In genomic region chr11:67439321-67440228, GRCh38 we compare ENCODE assay signal across 8 cellular contexts. TPM values are rescaled to one million over a fixed set of nuclear protein-coding genes. Genes with fewer than 3 reads are reported as not detected.
DNase-seq lines count a peak whose midpoint lies in the region; ATAC-seq and TF ChIP-seq lines count a peak whose summit lies in the region.

No MANE protein-coding gene starts in this region.

- no peak overlapping the region for H2AFZ ChIP-seq in H9 (ENCODE audit: low read length)

- H3K4me3 ChIP-seq in fibroblast of the aortic adventitia (ENCODE audit: low read depth, low read length), result no peak overlapping the region

- H3K4me2 ChIP-seq in H9 (ENCODE audit: insufficient read depth, insufficient read length, low read length), result no peak overlapping the region

- H3K9ac ChIP-seq in H9 (ENCODE audit: extremely low read depth, insufficient read length, low read length), result no peak overlapping the region

- H2BK12ac ChIP-seq in H9 (ENCODE audit: insufficient read length, low read depth, low read length), result no peak overlapping the region

- H2BK120ac ChIP-seq in H9 (ENCODE audit: low read depth, low read length, poor library complexity, severe bottlenecking), result no peak overlapping the region

- peaks cover 4 to 15% of the 10 kb centered on the region in 2 experiments for H3K4me1 Mint-ChIP-seq in H9
- peaks cover 59 to 86% of the 10 kb centered on the region in 2 donors for H3K4me1 Mint-ChIP-seq in stimulated activated naive B cell treated with anti-CD40 and anti-IgM and Interleukin-4, amounts not matched to agents 10 μg/mL and 1 μg/mL and 100 μg/mL, for 72 hours

- no peak overlapping the region for H2BK20ac ChIP-seq in H9 (ENCODE audit: low read depth, low read length, poor library complexity, severe bottlenecking)

- H3K56ac ChIP-seq in H9 (ENCODE audit: insufficient read length, low read depth, low read length), result no peak overlapping the region

- no peaks in the 10 kb centered on the region for H3K79me1 ChIP-seq in H9 (ENCODE audit: insufficient read depth, low read depth, low read length, poor library complexity, severe bottlenecking)

- no peak overlapping the region for H3K14ac ChIP-seq in H9 (ENCODE audit: insufficient read depth, low read length)

- H4K8ac ChIP-seq in H9 (replicated peaks; ENCODE audit: insufficient read length, low read depth, low read length), result no peak overlapping the region

- no peak overlapping the region for H3K23ac ChIP-seq in H9 (ENCODE audit: insufficient read length, low read depth, low read length)

- H3K79me2 ChIP-seq in H9 (ENCODE audit: insufficient read depth, low read length), result no peaks in the 10 kb centered on the region

- no peak for ATAC-seq in stimulated activated naive B cell treated with anti-CD40 and anti-IgM and Interleukin-4, amounts not matched to agents 10 μg/mL and 1 μg/mL and 100 μg/mL, for 72 hours (replicated peaks)
- ATAC-seq in HG03280 (IDR thresholded peaks at IDR 0.05; ENCODE audit: unreplicated experiment), result no peak

- peak overlapping the region in 1 of 3 experiments; percentile 55; a peak in 2 of 7 replicates for H3K27ac Mint-ChIP-seq in H9
- peak overlapping the region; percentile 95 for H3K27ac Mint-ChIP-seq in stimulated activated naive B cell treated with anti-CD40 and anti-IgM and Interleukin-4, amounts not matched to agents 10 μg/mL and 1 μg/mL and 100 μg/mL, for 72 hours

- no peak overlapping the region for H4K91ac ChIP-seq in H9 (ENCODE audit: insufficient read length, low read depth, low read length)

- H3K18ac ChIP-seq in H9 (ENCODE audit: insufficient read length, low read depth, low read length), result no peak overlapping the region

- peak overlapping the region in 1 of 2 experiments; percentile 44; a peak in 2 of 5 replicates for H3K4me3 Mint-ChIP-seq in H9
- H3K4me3 Mint-ChIP-seq in stimulated activated naive B cell treated with anti-CD40 and anti-IgM and Interleukin-4, amounts not matched to agents 10 μg/mL and 1 μg/mL and 100 μg/mL, for 72 hours, result peak overlapping the region; percentile 75 to 99

- no peak overlapping the region for H2BK15ac ChIP-seq in H9 (ENCODE audit: low read depth, low read length)

- no peaks in the 10 kb centered on the region for H4K20me1 ChIP-seq in H9 (ENCODE audit: control insufficient read depth, insufficient read depth, insufficient read length)

- TF ChIP-seq CTCF in H9 (conservative IDR thresholded peaks at IDR 0.05) (peak; percentile 46; the same call in 2 of the 3 replicates), fibroblast of the aortic adventitia (IDR thresholded peaks at IDR 0.05; ENCODE audit: insufficient read depth, low read length) (peak; percentile 15)

- no CpG with 5 or more reads among the region's 31 CpGs for WGBS in H9 (ENCODE audit: extremely low coverage, insufficient read length, low lambda C conversion rate)

- H3K36me3 Mint-ChIP-seq in H9 (ENCODE audit: insufficient read depth in 1 of 3, low read depth in 3 of 3), result peaks cover 10 to 37% (median 35%) of the 10 kb centered on the region in 3 experiments; a peak in 6 of 7 replicates
- peaks cover 42 to 64% of the 10 kb centered on the region in 2 donors for H3K36me3 Mint-ChIP-seq in stimulated activated naive B cell treated with anti-CD40 and anti-IgM and Interleukin-4, amounts not matched to agents 10 μg/mL and 1 μg/mL and 100 μg/mL, for 72 hours

- H2BK5ac ChIP-seq in H9 (ENCODE audit: insufficient read length, low read length), result no peak overlapping the region

- H3K4ac ChIP-seq in H9 (ENCODE audit: low read depth, low read length), result no peak overlapping the region

- H3K27ac ChIP-seq in H9 (ENCODE audit: insufficient read length, low read depth, low read length), result no peak overlapping the region

- no peaks in the 10 kb centered on the region for H3K27me3 ChIP-seq in H9 (ENCODE audit: insufficient read depth, low read length)

- H4K5ac ChIP-seq in H9 (ENCODE audit: insufficient read length, low read depth, low read length), result no peak overlapping the region

- DNase-seq in CD1c-positive myeloid dendritic cell (ENCODE audit: extremely low spot score) (peak; percentile 67), H9 (peak; percentile 63), UCSD-AML1 (lab: John Stamatoyannopoulos, UW; ENCODE audit: unreplicated experiment) (peak; percentile 71), fibroblast of the aortic adventitia (ENCODE audit: low read depth) (no peak), EL (no peak)
- no peak for DNase-seq in stimulated activated naive B cell treated with anti-CD40 and anti-IgM and Interleukin-4, amounts not matched to agents 10 μg/mL and 1 μg/mL and 100 μg/mL, for 72 hours
- DNase-seq in activated CD4-positive, CD25-positive, alpha-beta regulatory T cell treated with anti-CD3 and anti-CD28 coated beads, Interleukin-2, amount 50 U/mL, for 72 hours, result no peak

- peaks cover 4% of the 10 kb centered on the region for H3K23me2 ChIP-seq in H9 (ENCODE audit: insufficient read length, low read depth, low read length, poor library complexity, severe bottlenecking)

- no peak overlapping the region for H2AK5ac ChIP-seq in H9 (ENCODE audit: insufficient read length, low read length)

- no peaks in the 10 kb centered on the region; the same call in 1 of the 2 replicates for H3K4me1 ChIP-seq in H9 (ENCODE audit: insufficient read depth, low read length)

- no peaks in the 10 kb centered on the region for H3K9me3 Mint-ChIP-seq in H9
- H3K9me3 Mint-ChIP-seq in stimulated activated naive B cell treated with anti-CD40 and anti-IgM and Interleukin-4, amounts not matched to agents 10 μg/mL and 1 μg/mL and 100 μg/mL, for 72 hours, result no peaks in the 10 kb centered on the region

- no peak overlapping the region for H3T11ph ChIP-seq in H9 (ENCODE audit: low read length)

- no peaks in the 10 kb centered on the region; the same call in 1 of the 2 replicates for H3K27me3 Mint-ChIP-seq in H9 (ENCODE audit: low read depth)
- H3K27me3 Mint-ChIP-seq in stimulated activated naive B cell treated with anti-CD40 and anti-IgM and Interleukin-4, amounts not matched to agents 10 μg/mL and 1 μg/mL and 100 μg/mL, for 72 hours, result no peaks in the 10 kb centered on the region

- H3K9me3 ChIP-seq in H9 (ENCODE audit: control insufficient read depth, low read depth, low read length), result no peaks in the 10 kb centered on the region

RNA-seq across cellular contexts. Expression of gene PTPRCAP, which starts 2.1 kb away (rescaled TPM):
- total RNA-seq in H9 (2021) (1.7 and 1.9 TPM in 2 replicates), fibroblast of the aortic adventitia (ENCODE audit: low replicate concordance) (0.41 and 0.45 TPM in 2 replicates)

RNA-seq across cellular contexts. Expression of gene CORO1B, which starts 3.7 kb away (rescaled TPM):
- total RNA-seq in H9 (2021), result 80.9 and 86.4 TPM in 2 replicates
- total RNA-seq in fibroblast of the aortic adventitia (ENCODE audit: low replicate concordance), result 42.3 and 76.4 TPM in 2 replicates

RNA-seq across cellular contexts. Expression of gene RPS6KB2, which starts 11.3 kb away (rescaled TPM):
- total RNA-seq in H9 (2021) (46.6 and 51.7 TPM in 2 replicates), fibroblast of the aortic adventitia (ENCODE audit: low replicate concordance) (19.7 and 35.6 TPM in 2 replicates)

RNA-seq across cellular contexts. Expression of gene GPR152, which starts 13.0 kb away (rescaled TPM):
- total RNA-seq in H9 (2021) (not detected in 2 replicates), fibroblast of the aortic adventitia (ENCODE audit: low replicate concordance) (not detected in 2 replicates)

RNA-seq across cellular contexts. Expression of gene CABP4, which starts 15.6 kb away (rescaled TPM):
- total RNA-seq in H9 (2021), result 0.09 TPM in 1 of 2 replicates, not detected in the other
- total RNA-seq in fibroblast of the aortic adventitia (ENCODE audit: low replicate concordance), result not detected in 2 replicates

Comparison
In these comparisons a context has a peak if more than half of its experiments do, and no peak if none do; other contexts are left out.
1. DNase-seq: peak in CD1c-positive myeloid dendritic cell (single experiment), H9 (single experiment) and UCSD-AML1 (single experiment); none in fibroblast of the aortic adventitia (single experiment), stimulated activated naive B cell treated with anti-CD40 and anti-IgM and Interleukin-4, amounts not matched to agents 10 μg/mL and 1 μg/mL and 100 μg/mL, for 72 hours (single experiment), activated CD4-positive, CD25-positive, alpha-beta regulatory T cell treated with anti-CD3 and anti-CD28 coated beads, Interleukin-2, amount 50 U/mL, for 72 hours (single experiment) and EL (single experiment).